In the genomic region with DNA sequence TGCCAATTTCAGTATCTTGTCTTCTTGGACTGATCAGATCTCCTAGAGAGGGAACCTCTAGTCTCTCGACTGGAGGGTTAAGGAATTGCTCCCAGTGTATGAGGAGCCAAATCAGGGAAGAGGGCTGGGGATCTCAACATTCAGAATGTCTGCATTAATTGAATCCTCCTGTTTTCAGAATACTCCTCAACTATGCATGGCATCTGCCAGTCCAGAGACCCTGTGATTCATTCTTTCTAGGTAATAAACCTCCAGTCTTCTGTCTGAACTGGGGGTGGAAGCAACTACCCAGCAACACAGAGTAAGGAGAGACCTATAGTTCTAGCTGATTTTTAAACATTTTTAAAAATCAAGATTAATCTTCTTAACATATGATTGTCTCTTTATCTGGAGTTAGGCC, we compare ENCODE assay signal across 19 cellular contexts.
DNase-seq lines count a peak whose midpoint lies in the region; TF ChIP-seq lines count a peak whose summit lies in the region.
"Had no signal": no experiment of that assay in that cellular context is flagged by ENCODE, and none has a peak within 500 bp of the region (broad histone marks: within the 10 kb centered on the region; RNA-seq: fewer than 3 reads in every experiment).

No MANE protein-coding gene starts in this region.

- H3K27ac ChIP-seq in SK-N-SH (ENCODE audit: low read depth in 2 of 2, low read length in 1 of 2) = peak overlapping the region; percentile 11 to 74
- H3K27ac ChIP-seq: A549 had no signal

- POLR2A ChIA-PET in SK-N-SH (lab: Yijun Ruan, JAX) = no interaction called here

- H3F3A ChIP-seq in SK-N-SH (replicated peaks; ENCODE audit: insufficient read depth) = peaks cover 35% of the 10 kb centered on the region

- TF ChIP-seq CTCF in SK-N-SH (IDR thresholded peaks at IDR 0.05) = no peak

- H3K9me2 ChIP-seq in SK-N-SH = no peaks in the 10 kb centered on the region

- no peak overlapping the region for H3K4me3 ChIP-seq in SK-N-SH (ENCODE audit: low read depth in 2 of 2, low read length in 1 of 2)
- H3K4me3 ChIP-seq: A549, HAP-1 had no signal

- no peaks in the 10 kb centered on the region for H3K27me3 ChIP-seq in SK-N-SH (ENCODE audit: insufficient read depth)

- DNase-seq in EH (ENCODE audit: low read depth) (peak; percentile 51), SK-N-SH (no peak), renal cortical epithelial cell (ENCODE audit: low read depth) (peak; percentile 52), NCI-H446 treated with DMSO at 0.1 percent for 48 hours (lab: John Stamatoyannopoulos, UW) (no peak), superior temporal gyrus (ENCODE audit: extremely low spot score) (no peak), DMS 273 treated with DMSO at 0.1 percent for 48 hours (lab: John Stamatoyannopoulos, UW) (no peak)
- DNase-seq: 8988T; ACHN; C1 segment of cervical spinal cord; Calu3; CD4-positive, alpha-beta memory T cell; COR-L47; DMS153; DND-41; GF-D8; GOT3; HFFc6 had no signal

- no peaks in the 10 kb centered on the region for H3K36me3 ChIP-seq in SK-N-SH (replicated peaks in 1 of 2; ENCODE audit: control insufficient read depth in 1 of 2, insufficient read depth in 2 of 2, low read length in 1 of 2)
- H3K36me3 ChIP-seq: HAP-1 had no signal

- no peak overlapping the region for H3K9ac ChIP-seq in SK-N-SH

- H3K4me2 ChIP-seq in SK-N-SH = no peak overlapping the region
- H3K4me2 ChIP-seq: A549 had no signal

- no peaks in the 10 kb centered on the region for H3K79me2 ChIP-seq in SK-N-SH (ENCODE audit: insufficient read depth)

- H3K4me1 ChIP-seq in SK-N-SH (ENCODE audit: control insufficient read depth in 1 of 2, insufficient read depth in 2 of 2, low read depth in 1 of 2, low read length in 1 of 2) = peaks cover 22 to 29% of the 10 kb centered on the region in 2 experiments; a peak in 3 of 4 replicates

- H2AFZ ChIP-seq in SK-N-SH (ENCODE audit: low read depth) = no peak overlapping the region

- 57% methylated on average over 1 of the region's 1 CpG for WGBS in SK-N-SH (ENCODE audit: low lambda C conversion rate)

- no peak for TF ChIP-seq RAD21 in SK-N-SH (IDR thresholded peaks at IDR 0.05; ENCODE audit: low read length)

- CTCF ChIA-PET in SK-N-SH (lab: Yijun Ruan, JAX) = interaction anchor here (1.5 kb wide), 1 partner anchor 39 kb away, joined by 4 read pairs; no protein-coding TSS in a partner anchor

- H4K20me1 ChIP-seq in SK-N-SH (ENCODE audit: insufficient read depth) = no peaks in the 10 kb centered on the region

- H3K9me3 ChIP-seq in SK-N-SH = no peaks in the 10 kb centered on the region
- H3K9me3 ChIP-seq: HAP-1 had no signal

- no peak for TF ChIP-seq EP300 in SK-N-SH (IDR thresholded peaks at IDR 0.05; ENCODE audit: borderline replicate concordance in 1 of 2, low read depth in 1 of 2, low read length in 1 of 2)

TF ChIP-seq in SK-N-SH, 30 proteins besides CTCF, POLR2A, EP300 and RAD21:
- TF ChIP-seq NRF1 (IDR thresholded peaks at IDR 0.05; ENCODE audit: low read depth, low read length) (no peak), PBX3 (IDR thresholded peaks at IDR 0.05) (0 out of 2 replicates have a peak, but pooled peaks have one; percentile 37), TCF12 (IDR thresholded peaks at IDR 0.05) (peak; percentile 60; the same call in 1 of the 2 replicates)

Comparison
In these comparisons a context has a peak if more than half of its experiments do, and no peak if none do; other contexts are left out.
1. DNase-seq: peak in EH (single experiment) and renal cortical epithelial cell (single experiment); none in SK-N-SH (single experiment), NCI-H446 treated with DMSO at 0.1 percent for 48 hours (single experiment), superior temporal gyrus (single experiment) and DMS 273 treated with DMSO at 0.1 percent for 48 hours (single experiment).